In genomic region chr6:152185158-152185574, GRCh38 we compare ENCODE assay signal across 10 cellular contexts.
DNase-seq lines count a peak whose midpoint lies in the region; ATAC-seq and TF ChIP-seq lines count a peak whose summit lies in the region.
"Had no signal": no experiment of that assay in that cellular context is flagged by ENCODE, and none has a peak within 500 bp of the region (broad histone marks: within the 10 kb centered on the region; RNA-seq: fewer than 3 reads in every experiment).

No MANE protein-coding gene starts in this region.

- no peaks in the 10 kb centered on the region for H3K9me2 ChIP-seq in Loucy (replicated peaks; ENCODE audit: low read depth, low read length)

- no peaks in the 10 kb centered on the region for H3K36me3 ChIP-seq in Loucy (ENCODE audit: insufficient read depth, low read length)
- H3K36me3 ChIP-seq in mucosa of descending colon (ENCODE audit: low read depth): no peaks in the 10 kb centered on the region
- H3K36me3 ChIP-seq in WERI-Rb-1: no peaks in the 10 kb centered on the region

- no peaks in the 10 kb centered on the region for H3K27me3 ChIP-seq in Loucy (ENCODE audit: insufficient read depth, low read length, poor library complexity, severe bottlenecking)
- no peaks in the 10 kb centered on the region for H3K27me3 ChIP-seq in WERI-Rb-1 (ENCODE audit: insufficient read depth, low read depth, severe bottlenecking)

- ATAC-seq in GM18867 (IDR thresholded peaks at IDR 0.05; ENCODE audit: unreplicated experiment): peak; percentile 80
- ATAC-seq in GM21737 (IDR thresholded peaks at IDR 0.05; ENCODE audit: unreplicated experiment): peak; percentile 84
- ATAC-seq in mucosa of descending colon: peak; percentile 64
- ATAC-seq in GM21360 (IDR thresholded peaks at IDR 0.05; ENCODE audit: unreplicated experiment): no peak

- no peak overlapping the region for H2AFZ ChIP-seq in Loucy (ENCODE audit: low read length)

- H3K4me1 ChIP-seq in Loucy (ENCODE audit: insufficient read depth, low read length, poor library complexity, severe bottlenecking) (peaks cover 20% of the 10 kb centered on the region), mucosa of descending colon (ENCODE audit: low read depth) (no peaks in the 10 kb centered on the region)

- H3K4me3 ChIP-seq in Loucy (ENCODE audit: low read length, poor library complexity, severe bottlenecking): peak overlapping the region; percentile 51
- H3K4me3 ChIP-seq in mucosa of descending colon: no peak overlapping the region
- no peak overlapping the region for H3K4me3 ChIP-seq in WERI-Rb-1 (ENCODE audit: low read depth, low read length)
- H3K4me3 ChIP-seq: SK-N-MC had no signal

- intact Hi-C loops in mucosa of descending colon (cut with DNase I, micrococcal nuclease): no loop called here

- no peaks in the 10 kb centered on the region for H4K20me1 ChIP-seq in Loucy (ENCODE audit: insufficient read depth, low read length, poor library complexity, severe bottlenecking)

- H3K4me2 ChIP-seq in Loucy (ENCODE audit: low read depth, low read length, poor library complexity, severe bottlenecking): peak overlapping the region; percentile 84

- peak overlapping the region; percentile 7 for H3K9ac ChIP-seq in Loucy (ENCODE audit: low read depth, low read length, poor library complexity, severe bottlenecking)

- no peak for DNase-seq in mucosa of descending colon
- DNase-seq in SKM-1 (lab: John Stamatoyannopoulos, UW; ENCODE audit: unreplicated experiment): no peak
- no peak for DNase-seq in islet precursor cell
- no peak for DNase-seq in WERI-Rb-1
- DNase-seq: stimulated activated CD8-positive, alpha-beta memory T cell treated with anti-CD3 and anti-CD28 coated beads, Interleukin-4, amount 100 ng/mL, for 48 hours had no signal

- TF ChIP-seq CTCF in Loucy (conservative IDR thresholded peaks at IDR 0.05; ENCODE audit: low read length) (no peak), mucosa of descending colon (IDR thresholded peaks at IDR 0.05) (no peak), WERI-Rb-1 (IDR thresholded peaks at IDR 0.05; ENCODE audit: low read depth, low read length) (no peak)

- H3F3A ChIP-seq in Loucy (ENCODE audit: low read depth): no peaks in the 10 kb centered on the region

- H3K79me2 ChIP-seq in Loucy (ENCODE audit: insufficient read depth, low read length): no peaks in the 10 kb centered on the region

- H3K9me3 ChIP-seq in Loucy (ENCODE audit: insufficient read depth, low read depth, low read length): no peaks in the 10 kb centered on the region
- H3K9me3 ChIP-seq in mucosa of descending colon: no peaks in the 10 kb centered on the region
- H3K9me3 ChIP-seq in WERI-Rb-1 (ENCODE audit: severe bottlenecking): no peaks in the 10 kb centered on the region

- no peak overlapping the region for H3K27ac ChIP-seq in WERI-Rb-1
- H3K27ac ChIP-seq: SK-N-MC had no signal
